In the genomic region with DNA sequence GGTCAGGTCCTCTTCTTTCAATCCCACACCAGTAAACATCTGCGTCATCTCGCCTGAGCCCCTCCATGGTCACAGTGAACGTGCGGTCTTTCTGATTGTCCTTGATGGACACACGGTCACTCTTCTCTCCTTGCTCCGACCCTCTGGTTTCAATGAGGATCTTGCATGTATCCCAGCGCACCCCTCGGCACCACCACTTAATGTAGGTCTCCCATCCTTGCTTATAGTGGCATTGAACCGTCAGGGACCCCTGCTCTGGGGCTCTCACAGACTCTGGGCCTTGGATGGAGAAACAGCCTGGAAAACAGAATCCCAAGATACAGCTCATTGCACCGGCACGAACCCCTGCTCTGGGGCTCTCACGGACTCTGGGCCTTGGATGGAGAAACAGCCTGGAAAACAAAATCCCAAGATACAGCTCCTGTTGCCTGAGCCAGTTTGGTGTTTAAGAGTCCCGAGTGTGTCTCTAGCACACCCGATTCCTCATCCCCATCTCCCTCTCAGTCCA, we compare ENCODE assay signal across 1 cellular context.
TF ChIP-seq lines count a peak whose summit lies in the region.

No MANE protein-coding gene starts in this region.

TF ChIP-seq in HEK293T, 16 proteins besides CTCF, POLR2A, EP300 and RAD21 (continued from another document):
- TF ChIP-seq, protein P1, sequence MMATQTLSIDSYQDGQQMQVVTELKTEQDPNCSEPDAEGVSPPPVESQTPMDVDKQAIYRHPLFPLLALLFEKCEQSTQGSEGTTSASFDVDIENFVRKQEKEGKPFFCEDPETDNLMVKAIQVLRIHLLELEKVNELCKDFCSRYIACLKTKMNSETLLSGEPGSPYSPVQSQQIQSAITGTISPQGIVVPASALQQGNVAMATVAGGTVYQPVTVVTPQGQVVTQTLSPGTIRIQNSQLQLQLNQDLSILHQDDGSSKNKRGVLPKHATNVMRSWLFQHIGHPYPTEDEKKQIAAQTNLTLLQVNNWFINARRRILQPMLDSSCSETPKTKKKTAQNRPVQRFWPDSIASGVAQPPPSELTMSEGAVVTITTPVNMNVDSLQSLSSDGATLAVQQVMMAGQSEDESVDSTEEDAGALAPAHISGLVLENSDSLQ (IDR thresholded peaks at IDR 0.05): no peak
- TF ChIP-seq ARNT (IDR thresholded peaks at IDR 0.05): no peak
- TF ChIP-seq FOXK2 (IDR thresholded peaks at IDR 0.05): no peak
- TF ChIP-seq TARDBP (IDR thresholded peaks at IDR 0.05): no peak
- TF ChIP-seq CTBP1 (IDR thresholded peaks at IDR 0.05; ENCODE audit: borderline replicate concordance): no peak
